In the genomic region with DNA sequence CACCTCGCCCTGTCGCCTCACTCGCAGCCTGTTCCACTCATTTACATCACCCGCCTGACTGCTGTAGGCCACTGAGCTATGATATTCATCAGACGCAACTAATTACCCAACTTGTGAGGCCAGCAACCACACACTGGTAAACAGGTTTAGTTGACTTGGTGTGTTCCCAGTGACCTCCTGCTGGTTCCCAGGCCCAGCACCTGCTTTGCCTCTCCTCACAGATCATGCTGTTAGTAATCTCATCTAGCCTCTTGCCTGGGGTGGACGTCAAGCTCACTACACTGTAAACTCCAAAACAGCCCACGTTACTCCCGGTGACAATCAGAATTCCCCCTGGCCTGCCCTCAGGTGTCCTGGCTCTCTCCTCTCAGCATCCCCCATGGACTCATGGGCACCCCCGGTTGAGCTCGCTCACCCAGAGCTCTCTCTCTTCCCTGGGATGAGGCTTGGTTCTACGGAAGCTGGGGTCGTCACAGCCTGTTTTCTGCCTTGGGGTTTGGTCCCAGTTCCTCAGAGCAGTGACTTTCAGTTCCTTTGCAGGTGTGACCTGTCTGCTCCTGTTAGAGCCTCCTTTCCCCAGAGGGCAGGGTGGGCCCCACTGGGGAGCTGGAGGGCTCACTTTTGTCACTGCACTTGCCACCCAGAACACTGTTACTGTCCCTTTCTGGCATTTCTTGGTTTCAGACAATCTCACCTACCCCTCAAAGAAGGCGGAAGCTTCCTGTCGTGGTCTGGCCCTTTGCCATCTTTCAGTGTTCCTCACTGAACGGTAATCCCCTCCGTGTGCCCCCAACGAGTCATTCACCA, we compare ENCODE assay signal across 8 cellular contexts. TPM values are rescaled to one million over a fixed set of nuclear protein-coding genes. Genes with fewer than 3 reads are reported as not detected.
DNase-seq lines count a peak whose midpoint lies in the region; ATAC-seq lines count a peak whose summit lies in the region.

No MANE protein-coding gene starts in this region.

- H3K4me3 Mint-ChIP-seq in activated CD4-positive, alpha-beta T cell treated with anti-CD3 and anti-CD28 coated beads for 36 hours: peak overlapping the region; percentile 24

- CTCF ChIA-PET in activated CD4-positive, alpha-beta T cell treated with anti-CD3 and anti-CD28 coated beads for 36 hours (lab: Charles Lee): interaction anchor here (0.8 to 2.6 kb wide), 5 partner anchors 12 to 47 kb away, joined by 3 to 13 read pairs (median 4); a partner anchor contains a TSS

- peaks cover 61% of the 10 kb centered on the region for H3K4me1 Mint-ChIP-seq in activated CD4-positive, alpha-beta T cell treated with anti-CD3 and anti-CD28 coated beads for 36 hours

- POLR2A ChIA-PET in activated CD4-positive, alpha-beta T cell treated with anti-CD3 and anti-CD28 coated beads for 36 hours (lab: Charles Lee): interaction anchor here (0.7 to 1.5 kb wide), 4 partner anchors 8 to 20 kb away, joined by 3 to 4 read pairs (median 3); no protein-coding TSS in a partner anchor

- DNase-seq in activated CD4-positive, alpha-beta T cell treated with anti-CD3 and anti-CD28 coated beads for 36 hours: peak; percentile 81
- DNase-seq in activated CD4-positive, alpha-beta T cell treated with anti-CD3 and anti-CD28 coated beads for 1 hour: no peak
- peak; percentile 44 for DNase-seq in activated T-cell treated with anti-CD3 and anti-CD28 coated beads for 1 hour (ENCODE audit: low read depth)
- DNase-seq in stimulated activated CD4-positive, alpha-beta T cell treated with anti-CD3 and anti-CD28 coated beads, Interleukin-2, amount 100 ng/mL, for 24 hours: peak; percentile 58 to 59
- DNase-seq in NCI-H345 treated with DMSO at 0.1 percent for 48 hours (lab: John Stamatoyannopoulos, UW; ENCODE audit: unreplicated experiment): no peak
- no peak for DNase-seq in AG20443 (ENCODE audit: low spot score)
- DNase-seq in hippocampal formation (lab: John Stamatoyannopoulos, UW): no peak

- H3K27ac Mint-ChIP-seq in activated CD4-positive, alpha-beta T cell treated with anti-CD3 and anti-CD28 coated beads for 36 hours: peak overlapping the region; percentile 84

- intact Hi-C loops in activated CD4-positive, alpha-beta T cell treated with anti-CD3 and anti-CD28 coated beads for 36 hours (cut with DNase I, micrococcal nuclease): loop anchor here (1.0 to 2.0 kb wide), 4 partner anchors 18 to 40 kb away; a partner anchor contains a TSS

- ATAC-seq in activated CD4-positive, alpha-beta T cell treated with anti-CD3 and anti-CD28 coated beads for 36 hours: peak; percentile 73
- peak; percentile 82 for ATAC-seq in HG03442 (IDR thresholded peaks at IDR 0.05; ENCODE audit: unreplicated experiment)

- no peaks in the 10 kb centered on the region for H3K27me3 Mint-ChIP-seq in activated CD4-positive, alpha-beta T cell treated with anti-CD3 and anti-CD28 coated beads for 36 hours

- H3K36me3 Mint-ChIP-seq in activated CD4-positive, alpha-beta T cell treated with anti-CD3 and anti-CD28 coated beads for 36 hours (ENCODE audit: low read depth): peaks cover 24% of the 10 kb centered on the region

- H3K9me3 Mint-ChIP-seq in activated CD4-positive, alpha-beta T cell treated with anti-CD3 and anti-CD28 coated beads for 36 hours (ENCODE audit: low read depth): no peaks in the 10 kb centered on the region

RNA-seq across cellular contexts. Expression of a gene that starts 40.3 kb away (rescaled TPM):
- 10 to 100 TPM; 40.5 to 53.4 TPM for total RNA-seq in activated CD4-positive, alpha-beta T cell treated with anti-CD3 and anti-CD28 coated beads for 36 hours

Comparison
In these comparisons a context has a peak if more than half of its experiments do, and no peak if none do; other contexts are left out.
1. DNase-seq: peak in activated CD4-positive, alpha-beta T cell treated with anti-CD3 and anti-CD28 coated beads for 36 hours (single experiment), activated T-cell treated with anti-CD3 and anti-CD28 coated beads for 1 hour (single experiment) and stimulated activated CD4-positive, alpha-beta T cell treated with anti-CD3 and anti-CD28 coated beads, Interleukin-2, amount 100 ng/mL, for 24 hours (2 of 2); none in activated CD4-positive, alpha-beta T cell treated with anti-CD3 and anti-CD28 coated beads for 1 hour (single experiment), NCI-H345 treated with DMSO at 0.1 percent for 48 hours (single experiment), AG20443 (single experiment) and hippocampal formation (0 of 2).